Comparison of ENCODE assay signal across 17 cellular contexts in genomic region chr1:116521186-116521585, GRCh38. TPM values are rescaled to one million over a fixed set of nuclear protein-coding genes. Genes with fewer than 3 reads are reported as not detected.
DNase-seq lines count a peak whose midpoint lies in the region; ATAC-seq and TF ChIP-seq lines count a peak whose summit lies in the region.
"Had no signal": no experiment of that assay in that cellular context is flagged by ENCODE, and none has a peak within 500 bp of the region (broad histone marks: within the 10 kb centered on the region; RNA-seq: fewer than 3 reads in every experiment).

No MANE protein-coding gene starts in this region.

- H3K79me2 ChIP-seq in osteoblast (ENCODE audit: insufficient read depth, low read length): no peaks in the 10 kb centered on the region

- H2AFZ ChIP-seq in osteoblast (ENCODE audit: low read length): no peak overlapping the region

- TF ChIP-seq POLR2A in NB4 (IDR thresholded peaks at IDR 0.05; ENCODE audit: extremely low read depth, insufficient read length) (no peak), gastrocnemius medialis (IDR thresholded peaks at IDR 0.05) (no peak)

- peak overlapping the region; percentile 22 for H3K4me2 ChIP-seq in osteoblast (ENCODE audit: insufficient read depth, low read length)

- H3K4me3 ChIP-seq in NB4 (ENCODE audit: low read depth, low read length) (no peak overlapping the region), epithelial cell of proximal tubule (ENCODE audit: low read depth, low read length) (no peak overlapping the region), osteoblast (ENCODE audit: insufficient read depth, low read length) (no peak overlapping the region), gastrocnemius medialis (no peak overlapping the region)
- H3K4me3 ChIP-seq: skin epidermis, stomach had no signal

- peaks cover 8% of the 10 kb centered on the region for H3K4me1 ChIP-seq in osteoblast (ENCODE audit: insufficient read depth, low read length)
- H3K4me1 ChIP-seq in gastrocnemius medialis: no peaks in the 10 kb centered on the region

- TF ChIP-seq CTCF in NB4 (IDR thresholded peaks at IDR 0.05; ENCODE audit: low read depth, low read length): no peak
- no peak for TF ChIP-seq CTCF in epithelial cell of proximal tubule (conservative IDR thresholded peaks at IDR 0.05; ENCODE audit: low read depth, low read length)
- TF ChIP-seq CTCF in osteoblast (IDR thresholded peaks at IDR 0.05; ENCODE audit: extremely low read depth, low read depth, low read length): no peak
- no peak for TF ChIP-seq CTCF in gastrocnemius medialis (IDR thresholded peaks at IDR 0.05 in 4 of 5, conservative IDR thresholded peaks at IDR 0.05 in 1 of 5)

- intact Hi-C loops in gastrocnemius medialis (cut with DNase I; ENCODE audit: low total_unique reads): no loop called here

- no peaks in the 10 kb centered on the region for H3K9me3 ChIP-seq in osteoblast (ENCODE audit: low read depth, low read length)
- no peaks in the 10 kb centered on the region for H3K9me3 ChIP-seq in gastrocnemius medialis
- H3K9me3 ChIP-seq: stomach had no signal

- in situ Hi-C loops in gastrocnemius medialis (cut with MboI; ENCODE audit: low sequenced_read_pairs in 4 of 4): no loop called here

- H3K27ac ChIP-seq in osteoblast (ENCODE audit: low read depth, low read length) (peak overlapping the region; percentile 66), gastrocnemius medialis (no peak overlapping the region)
- H3K27ac ChIP-seq: skin epidermis, stomach had no signal

- ATAC-seq in gastrocnemius medialis: no peak
- ATAC-seq in GM19351 (IDR thresholded peaks at IDR 0.05; ENCODE audit: unreplicated experiment): no peak
- ATAC-seq in HG03196 (IDR thresholded peaks at IDR 0.05; ENCODE audit: unreplicated experiment): no peak
- ATAC-seq: HCT116 had no signal

- H3K27me3 ChIP-seq in osteoblast (ENCODE audit: insufficient read depth, low read length) (no peaks in the 10 kb centered on the region), gastrocnemius medialis (no peaks in the 10 kb centered on the region)
- H3K27me3 ChIP-seq: stomach had no signal

- DNase-seq in ELR (ENCODE audit: low read depth): peak; percentile 63
- peak; percentile 30 for DNase-seq in NB4 (ENCODE audit: low read depth)
- peak; percentile 59 for DNase-seq in epithelial cell of proximal tubule (ENCODE audit: low read depth)
- DNase-seq in osteoblast (ENCODE audit: insufficient read length, low spot score, missing footprints): peak; percentile 93
- no peak for DNase-seq in gastrocnemius medialis
- DNase-seq in Ammon's horn (ENCODE audit: low spot score): no peak
- DNase-seq: activated CD4-positive, CD25-positive, alpha-beta regulatory T cell treated with anti-CD3 and anti-CD28 coated beads, Interleukin-2, amount 50 U/mL, for 72 hours; CD4-positive, alpha-beta T cell; effector CD4-positive, alpha-beta T cell; glutamatergic neuron; left cardiac atrium; NCI-H1048; stomach had no signal

- no peaks in the 10 kb centered on the region for H3K36me3 ChIP-seq in osteoblast (ENCODE audit: insufficient read depth, low read length)
- no peaks in the 10 kb centered on the region for H3K36me3 ChIP-seq in gastrocnemius medialis

- H4K20me1 ChIP-seq in osteoblast (ENCODE audit: insufficient read depth, low read length): no peaks in the 10 kb centered on the region

RNA-seq across cellular contexts. Expression of gene CD58, which starts 49.6 kb away (rescaled TPM):
- total RNA-seq in epithelial cell of proximal tubule (14.2 and 15.5 TPM in 2 replicates), osteoblast (20.6 and 23.5 TPM in 2 replicates), gastrocnemius medialis (10 to 100 TPM in 2 of 4 donors, 1 to 10 TPM in 2; 4.1 to 15.9 (median 10.2) TPM)

Comparison
In these comparisons a context has a peak if more than half of its experiments do, and no peak if none do; other contexts are left out.
1. DNase-seq: peak in ELR (single experiment), NB4 (single experiment), epithelial cell of proximal tubule (single experiment) and osteoblast (single experiment); none in gastrocnemius medialis (0 of 2) and Ammon's horn (single experiment).